ENCODE assay signal across 12 cellular contexts in the genomic region with DNA sequence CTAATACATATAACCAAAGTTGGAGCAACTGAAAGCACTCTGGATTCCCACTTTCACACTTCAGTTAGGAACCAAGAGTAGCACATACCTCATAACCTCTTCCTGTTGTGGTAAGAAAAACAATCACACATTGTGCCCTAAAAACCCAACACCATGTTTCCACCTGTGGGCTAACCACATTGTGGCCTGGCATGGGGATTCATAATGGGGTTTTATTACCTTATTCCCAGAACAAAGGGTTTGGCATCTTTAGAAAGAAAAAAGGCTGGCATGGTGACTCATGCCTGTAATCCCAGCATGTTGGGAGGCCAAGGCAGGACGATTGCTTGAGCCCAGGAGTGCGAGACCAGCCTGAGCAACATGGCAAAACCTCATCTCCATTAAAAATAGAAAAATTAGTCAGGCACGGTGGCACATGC.
DNase-seq lines count a peak whose midpoint lies in the region; ATAC-seq and TF ChIP-seq lines count a peak whose summit lies in the region.
"Had no signal": no experiment of that assay in that cellular context is flagged by ENCODE, and none has a peak within 500 bp of the region (broad histone marks: within the 10 kb centered on the region; RNA-seq: fewer than 3 reads in every experiment).

No MANE protein-coding gene starts in this region.

- H3K4me3 ChIP-seq in heart left ventricle, result no peak overlapping the region
- H3K4me3 ChIP-seq: A549 had no signal

- H3K4me3 Mint-ChIP-seq in activated naive CD8-positive, alpha-beta T cell treated with anti-CD3 and anti-CD28 coated beads for 36 hours, result peak overlapping the region; percentile 43
- H3K4me3 Mint-ChIP-seq: activated naive CD4-positive, alpha-beta T cell treated with anti-CD3 and anti-CD28 coated beads, Interleukin-2, amount 50 U/mL, for 24 hours had no signal

- H3K27me3 ChIP-seq in heart left ventricle, result peaks cover 0 to 3% (median 0%) of the 10 kb centered on the region in 9 donors

- TF ChIP-seq CTCF in heart left ventricle (IDR thresholded peaks at IDR 0.05), result no peak

- ATAC-seq in GM19035 (IDR thresholded peaks at IDR 0.05; ENCODE audit: unreplicated experiment) (no peak), heart left ventricle (no peak), HG02885 (IDR thresholded peaks at IDR 0.05; ENCODE audit: poor library complexity, unreplicated experiment) (no peak)
- ATAC-seq: A549, Panc1 had no signal

- whole genome bisulfite sequencing in heart left ventricle, 4 donors, result 81 to 86% (median 83%) methylated on average over 3 of the region's 3 CpGs

- peak; percentile 7 to 63 for DNase-seq in activated CD4-positive, alpha-beta T cell treated with anti-CD3 and anti-CD28 coated beads for 24 hours (ENCODE audit: low read depth in 2 of 2)
- no peak for DNase-seq in activated CD4-positive, alpha-beta T cell treated with anti-CD3 and anti-CD28 coated beads for 1 hour
- peak; percentile 62 for DNase-seq in MV-4-11 (lab: John Stamatoyannopoulos, UW)
- peak; percentile 79 for DNase-seq in activated naive CD8-positive, alpha-beta T cell treated with anti-CD3 and anti-CD28 coated beads for 36 hours
- DNase-seq in stimulated activated CD8-positive, alpha-beta memory T cell treated with anti-CD3 and anti-CD28 coated beads, Interleukin-15, amount 100 ng/mL, for 48 hours (ENCODE audit: low read depth in 2 of 2), result peak; percentile 49 to 59
- DNase-seq in heart left ventricle, result no peak
- DNase-seq: mesenchymal stem cell had no signal

- no peaks in the 10 kb centered on the region for H3K36me3 ChIP-seq in heart left ventricle

- H3K9me3 Mint-ChIP-seq in activated naive CD8-positive, alpha-beta T cell treated with anti-CD3 and anti-CD28 coated beads for 36 hours, result peaks cover 3% of the 10 kb centered on the region
- H3K9me3 Mint-ChIP-seq: activated naive CD4-positive, alpha-beta T cell treated with anti-CD3 and anti-CD28 coated beads, Interleukin-2, amount 50 U/mL, for 24 hours had no signal

- no peak overlapping the region for H3K27ac ChIP-seq in heart left ventricle
- H3K27ac ChIP-seq: A549 had no signal

- peak overlapping the region; percentile 79 for H3K27ac Mint-ChIP-seq in activated naive CD8-positive, alpha-beta T cell treated with anti-CD3 and anti-CD28 coated beads for 36 hours

- no peaks in the 10 kb centered on the region for H3K36me3 Mint-ChIP-seq in activated naive CD8-positive, alpha-beta T cell treated with anti-CD3 and anti-CD28 coated beads for 36 hours
- H3K36me3 Mint-ChIP-seq: activated naive CD4-positive, alpha-beta T cell treated with anti-CD3 and anti-CD28 coated beads, Interleukin-2, amount 50 U/mL, for 24 hours had no signal

- no peaks in the 10 kb centered on the region for H3K9me3 ChIP-seq in heart left ventricle
- H3K9me3 ChIP-seq: A549 had no signal

- TF ChIP-seq POLR2A in heart left ventricle (IDR thresholded peaks at IDR 0.05), result no peak

- H3K4me1 ChIP-seq in heart left ventricle, result peaks cover 0 to 11% (median 0%) of the 10 kb centered on the region in 12 donors
- H3K4me1 ChIP-seq: A549 had no signal

- H3K4me1 Mint-ChIP-seq in activated naive CD8-positive, alpha-beta T cell treated with anti-CD3 and anti-CD28 coated beads for 36 hours, result peaks cover 24% of the 10 kb centered on the region

- intact Hi-C loops in heart left ventricle (cut with DNase I), result no loop called here

- peaks cover 79% of the 10 kb centered on the region for H3K27me3 Mint-ChIP-seq in activated naive CD8-positive, alpha-beta T cell treated with anti-CD3 and anti-CD28 coated beads for 36 hours

Comparison
In these comparisons a context has a peak if more than half of its experiments do, and no peak if none do; other contexts are left out.
1. DNase-seq: peak in activated CD4-positive, alpha-beta T cell treated with anti-CD3 and anti-CD28 coated beads for 24 hours (2 of 2), MV-4-11 (single experiment), activated naive CD8-positive, alpha-beta T cell treated with anti-CD3 and anti-CD28 coated beads for 36 hours (single experiment) and stimulated activated CD8-positive, alpha-beta memory T cell treated with anti-CD3 and anti-CD28 coated beads, Interleukin-15, amount 100 ng/mL, for 48 hours (2 of 2); none in activated CD4-positive, alpha-beta T cell treated with anti-CD3 and anti-CD28 coated beads for 1 hour (single experiment) and heart left ventricle (0 of 5).